8 cellular contexts compared by ENCODE assay signal in genomic region chr6:27795697-27796494, GRCh38.
A peak's percentile ranks its signal among the peaks of the same experiment; 100 is the strongest.
DNase-seq lines count a peak whose midpoint lies in the region; ATAC-seq and TF ChIP-seq lines count a peak whose summit lies in the region.

No MANE protein-coding gene starts in this region.

- no peak overlapping the region for H3K27ac ChIP-seq in esophagus squamous epithelium

- H3K4me1 Mint-ChIP-seq in CD14-positive monocyte (peaks cover 28% of the 10 kb centered on the region), nephron (peaks cover 32% of the 10 kb centered on the region)

- DNase-seq in CD14-positive monocyte (ENCODE audit: low spot score) (peak; percentile 52), NCI-H524 treated with DMSO at 0.1 percent for 48 hours (lab: John Stamatoyannopoulos, UW) (peak; percentile 58), esophagus squamous epithelium (lab: John Stamatoyannopoulos, UW) (no peak)
- peak; percentile 19 for DNase-seq in activated CD4-positive, alpha-beta T cell treated with anti-CD3 and anti-CD28 coated beads, Interleukin-2, amount 50 U/mL, for 1 hour
- no peak for DNase-seq in activated effector memory CD4-positive, alpha-beta T cell treated with anti-CD3 and anti-CD28 coated beads, Interleukin-2, amount 50 U/mL, for 16 hours

- 4% methylated on average over 5 of the region's 5 CpGs for WGBS in esophagus squamous epithelium, 2 donors

- H3K4me1 ChIP-seq in esophagus squamous epithelium = peaks cover 10 to 26% (median 12%) of the 10 kb centered on the region in 3 donors

- no peaks in the 10 kb centered on the region for H3K9me3 ChIP-seq in esophagus squamous epithelium

- peaks cover 0 to 4% (median 0%) of the 10 kb centered on the region in 4 donors for H3K27me3 ChIP-seq in esophagus squamous epithelium

- H3K27me3 Mint-ChIP-seq in CD14-positive monocyte (ENCODE audit: low read depth in 3 of 3) (peaks cover 9 to 12% (median 11%) of the 10 kb centered on the region in 3 donors), nephron (ENCODE audit: low read depth) (peaks cover 6% of the 10 kb centered on the region)

- H3K36me3 Mint-ChIP-seq in CD14-positive monocyte = no peaks in the 10 kb centered on the region
- H3K36me3 Mint-ChIP-seq in nephron (ENCODE audit: low read depth) = no peaks in the 10 kb centered on the region

- no peaks in the 10 kb centered on the region for H3K9me3 Mint-ChIP-seq in CD14-positive monocyte
- H3K9me3 Mint-ChIP-seq in nephron = no peaks in the 10 kb centered on the region

- no peak for TF ChIP-seq POLR2A in esophagus squamous epithelium (IDR thresholded peaks at IDR 0.05)

- no peaks in the 10 kb centered on the region for H3K36me3 ChIP-seq in esophagus squamous epithelium

- H3K4me3 Mint-ChIP-seq in CD14-positive monocyte (no peak overlapping the region), nephron (peak overlapping the region in 1 of 3 experiments; percentile 18)

- TF ChIP-seq CTCF in CD14-positive monocyte (IDR thresholded peaks at IDR 0.05) (peak; percentile 81), esophagus squamous epithelium (IDR thresholded peaks at IDR 0.05) (peak; percentile 80 to 92 (median 86)), nephron (IDR thresholded peaks at IDR 0.05; ENCODE audit: unreplicated experiment in 3 of 3) (peak; percentile 70 to 84 (median 76))

- H3K27ac Mint-ChIP-seq in CD14-positive monocyte = no peak overlapping the region
- peak overlapping the region in 1 of 3 experiments; percentile 16 for H3K27ac Mint-ChIP-seq in nephron

- intact Hi-C loops in CD14-positive monocyte (cut with micrococcal nuclease) = loop anchor here in 1 of 2 donors (5.0 kb wide), 1 partner anchor 609 kb away; no protein-coding TSS in a partner anchor
- intact Hi-C loops in esophagus squamous epithelium (cut with DNase I) = no loop called here

- H3K4me3 ChIP-seq in esophagus squamous epithelium = no peak overlapping the region

- peak; percentile 53 for ATAC-seq in GM18868 (IDR thresholded peaks at IDR 0.05; ENCODE audit: unreplicated experiment)
- peak; percentile 46 for ATAC-seq in HG03571 (IDR thresholded peaks at IDR 0.05; ENCODE audit: unreplicated experiment)

Comparison
In these comparisons a context has a peak if more than half of its experiments do, and no peak if none do; other contexts are left out.
1. DNase-seq: peak in CD14-positive monocyte (single experiment), NCI-H524 treated with DMSO at 0.1 percent for 48 hours (single experiment) and activated CD4-positive, alpha-beta T cell treated with anti-CD3 and anti-CD28 coated beads, Interleukin-2, amount 50 U/mL, for 1 hour (single experiment); none in esophagus squamous epithelium (single experiment) and activated effector memory CD4-positive, alpha-beta T cell treated with anti-CD3 and anti-CD28 coated beads, Interleukin-2, amount 50 U/mL, for 16 hours (single experiment).
2. Peak in every context shown above with its lines, with median percentiles within 50 percentile points of each other: CTCF ChIP-seq.